ENCODE assay signal across 2 cellular contexts in genomic region chr18:51383116-51383515, GRCh38.
TF ChIP-seq lines count a peak whose summit lies in the region.

No MANE protein-coding gene starts in this region.

TF ChIP-seq in GM23338, 12 proteins besides CTCF, POLR2A, EP300 and RAD21:
- TF ChIP-seq NANOG (IDR thresholded peaks at IDR 0.05; ENCODE audit: borderline replicate concordance) (no peak), POLR2AphosphoS5 (IDR thresholded peaks at IDR 0.05; ENCODE audit: low read depth) (no peak), REST (IDR thresholded peaks at IDR 0.05; ENCODE audit: unreplicated experiment) (no peak)

TF ChIP-seq in H1, 55 proteins besides CTCF, POLR2A, EP300 and RAD21 (continued from another document):
- TF ChIP-seq TAF1 (IDR thresholded peaks at IDR 0.05; ENCODE audit: low read depth, low read length) (no peak), CBX8 (IDR thresholded peaks at IDR 0.05; ENCODE audit: borderline replicate concordance, low read depth, low read length) (no peak), JUN (IDR thresholded peaks at IDR 0.05; ENCODE audit: low read depth, low read length) (no peak), MAX (IDR thresholded peaks at IDR 0.05) (no peak), PHF8 (conservative IDR thresholded peaks at IDR 0.05; ENCODE audit: low read depth, low read length) (no peak), SP2 (IDR thresholded peaks at IDR 0.05; ENCODE audit: low read length) (no peak), SRF (IDR thresholded peaks at IDR 0.05; ENCODE audit: low read depth, low read length) (no peak), YY1 (IDR thresholded peaks at IDR 0.05; ENCODE audit: low read depth, low read length) (no peak), SIRT6 (IDR thresholded peaks at IDR 0.05; ENCODE audit: low read length) (no peak), CHD7 (IDR thresholded peaks at IDR 0.05; ENCODE audit: insufficient replicate concordance, low read length) (no peak), BRCA1 (IDR thresholded peaks at IDR 0.05; ENCODE audit: low read depth, low read length) (no peak), MAFK (IDR thresholded peaks at IDR 0.05; ENCODE audit: low read depth, low read length) (no peak), ATF3 (IDR thresholded peaks at IDR 0.05; ENCODE audit: insufficient read depth, low read depth, low read length) (no peak), SIN3A (conservative IDR thresholded peaks at IDR 0.05 in 1 of 2, IDR thresholded peaks at IDR 0.05 in 1 of 2; ENCODE audit: low read depth in 1 of 2, low read length in 2 of 2) (no peak), SIX5 (IDR thresholded peaks at IDR 0.05; ENCODE audit: low read depth, low read length) (no peak), RFX5 (IDR thresholded peaks at IDR 0.05; ENCODE audit: borderline replicate concordance, low read depth, low read length) (no peak), CBX5 (IDR thresholded peaks at IDR 0.05; ENCODE audit: low read depth, low read length) (no peak), TBP (IDR thresholded peaks at IDR 0.05; ENCODE audit: low read depth, low read length) (no peak), RNF2 (IDR thresholded peaks at IDR 0.05; ENCODE audit: borderline replicate concordance, low read depth, low read length, missing control alignments, poor library complexity, severe bottlenecking) (no peak)
